1 cellular context compared by ENCODE assay signal in the genomic region with DNA sequence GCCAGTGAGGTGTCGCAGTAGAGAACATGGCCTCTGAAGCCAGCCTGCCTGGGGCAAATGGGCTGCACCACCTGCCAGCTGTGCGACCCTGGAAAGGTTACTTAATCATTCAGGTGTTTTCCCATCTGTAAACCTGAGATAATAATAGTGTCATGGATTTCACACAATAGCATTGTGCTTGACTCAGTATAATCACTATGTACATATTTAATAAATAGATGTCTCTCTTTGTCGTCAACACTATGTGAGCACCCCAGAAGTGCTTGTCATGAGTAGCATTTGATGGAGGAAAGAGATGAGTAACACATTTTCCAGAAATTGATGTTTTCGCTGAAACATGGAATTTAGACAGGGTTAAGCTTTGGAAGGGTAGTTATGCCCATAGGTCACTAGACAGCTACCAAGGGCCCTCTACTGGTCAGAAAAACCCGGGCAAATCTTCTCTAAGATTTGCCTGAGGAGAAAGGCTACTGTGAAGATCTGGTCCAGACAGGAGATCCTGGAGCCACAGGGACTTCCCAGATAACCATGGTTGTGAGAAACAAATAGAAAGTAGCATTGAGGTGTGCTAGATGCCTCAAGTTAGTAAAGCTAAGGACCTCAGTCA.
TF ChIP-seq lines count a peak whose summit lies in the region.

No MANE protein-coding gene starts in this region.

TF ChIP-seq in HCT116, 20 proteins besides CTCF, POLR2A, EP300 and RAD21 (continued from another document):
- TF ChIP-seq REST (IDR thresholded peaks at IDR 0.05; ENCODE audit: low read depth) (no peak), SRF (IDR thresholded peaks at IDR 0.05; ENCODE audit: low read depth) (no peak), FOSL1 (IDR thresholded peaks at IDR 0.05; ENCODE audit: low read depth) (no peak), EZH2phosphoT487 (IDR thresholded peaks at IDR 0.05; ENCODE audit: borderline replicate concordance) (no peak), EZH2 (IDR thresholded peaks at IDR 0.05) (no peak), MAX (IDR thresholded peaks at IDR 0.05) (no peak), EGR1 (IDR thresholded peaks at IDR 0.05; ENCODE audit: low read depth) (no peak)
